ENCODE assay signal across 1 cellular context in the genomic region with DNA sequence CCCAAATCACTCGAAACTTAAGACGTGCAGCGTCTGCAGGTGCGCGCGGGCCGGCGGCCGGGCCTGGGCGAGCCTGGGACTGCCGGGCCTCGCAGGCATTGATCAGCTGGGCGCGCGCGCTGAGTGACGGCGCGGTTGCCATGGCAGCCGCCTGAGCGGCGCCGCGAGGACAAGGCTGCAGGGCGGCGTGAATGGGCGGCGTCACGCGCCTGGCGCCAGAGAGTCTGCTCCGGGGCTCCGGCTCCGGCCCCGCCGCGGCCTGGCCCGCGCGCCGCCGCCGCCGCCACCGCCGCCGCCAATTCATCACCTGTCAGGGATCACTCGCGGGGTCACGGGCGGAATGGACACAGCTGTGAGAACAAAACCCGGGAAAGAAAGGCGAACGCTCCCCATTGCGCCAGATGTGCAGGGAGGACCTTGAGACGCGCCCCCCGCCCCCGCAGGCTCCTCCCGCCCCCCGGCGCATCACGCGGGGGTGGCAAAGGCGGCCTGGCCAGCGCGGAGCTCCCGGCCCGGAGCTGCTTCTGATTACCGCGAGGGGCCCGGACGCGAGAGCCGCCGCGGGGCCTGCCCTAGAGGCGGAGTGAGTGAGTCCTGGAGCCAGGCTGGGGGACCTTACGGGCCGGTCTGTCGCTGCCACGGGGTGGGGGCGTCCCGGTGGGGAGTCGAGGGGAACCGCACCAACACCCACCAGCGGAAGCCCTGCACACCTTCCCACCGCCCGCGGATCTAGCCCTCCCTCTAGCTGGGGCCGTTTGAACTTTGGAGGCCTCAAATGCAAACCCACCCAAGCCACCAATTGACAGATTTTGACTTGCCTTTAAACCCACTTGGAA.
A peak's percentile ranks its signal among the peaks of the same experiment; 100 is the strongest.
TF ChIP-seq lines count a peak whose summit lies in the region.

No MANE protein-coding gene starts in this region.

TF ChIP-seq in H1, 55 proteins besides CTCF, POLR2A, EP300 and RAD21:
- peak; percentile 79 for TF ChIP-seq CREB1 (IDR thresholded peaks at IDR 0.05)
- no peak for TF ChIP-seq KDM1A (IDR thresholded peaks at IDR 0.05; ENCODE audit: borderline replicate concordance, low read length)
- TF ChIP-seq, protein P1, sequence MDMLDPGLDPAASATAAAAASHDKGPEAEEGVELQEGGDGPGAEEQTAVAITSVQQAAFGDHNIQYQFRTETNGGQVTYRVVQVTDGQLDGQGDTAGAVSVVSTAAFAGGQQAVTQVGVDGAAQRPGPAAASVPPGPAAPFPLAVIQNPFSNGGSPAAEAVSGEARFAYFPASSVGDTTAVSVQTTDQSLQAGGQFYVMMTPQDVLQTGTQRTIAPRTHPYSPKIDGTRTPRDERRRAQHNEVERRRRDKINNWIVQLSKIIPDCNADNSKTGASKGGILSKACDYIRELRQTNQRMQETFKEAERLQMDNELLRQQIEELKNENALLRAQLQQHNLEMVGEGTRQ (IDR thresholded peaks at IDR 0.05; ENCODE audit: low read length): no peak
- TF ChIP-seq, protein P2, sequence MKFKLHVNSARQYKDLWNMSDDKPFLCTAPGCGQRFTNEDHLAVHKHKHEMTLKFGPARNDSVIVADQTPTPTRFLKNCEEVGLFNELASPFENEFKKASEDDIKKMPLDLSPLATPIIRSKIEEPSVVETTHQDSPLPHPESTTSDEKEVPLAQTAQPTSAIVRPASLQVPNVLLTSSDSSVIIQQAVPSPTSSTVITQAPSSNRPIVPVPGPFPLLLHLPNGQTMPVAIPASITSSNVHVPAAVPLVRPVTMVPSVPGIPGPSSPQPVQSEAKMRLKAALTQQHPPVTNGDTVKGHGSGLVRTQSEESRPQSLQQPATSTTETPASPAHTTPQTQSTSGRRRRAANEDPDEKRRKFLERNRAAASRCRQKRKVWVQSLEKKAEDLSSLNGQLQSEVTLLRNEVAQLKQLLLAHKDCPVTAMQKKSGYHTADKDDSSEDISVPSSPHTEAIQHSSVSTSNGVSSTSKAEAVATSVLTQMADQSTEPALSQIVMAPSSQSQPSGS (IDR thresholded peaks at IDR 0.05; ENCODE audit: low read length): no peak
- peak in 1 of 2 experiments; percentile 92; a peak in 3 of 4 replicates for TF ChIP-seq SIN3A (conservative IDR thresholded peaks at IDR 0.05 in 1 of 2, IDR thresholded peaks at IDR 0.05 in 1 of 2; ENCODE audit: low read depth in 1 of 2, low read length in 2 of 2)
- no peak for TF ChIP-seq TBP (IDR thresholded peaks at IDR 0.05; ENCODE audit: low read depth, low read length)
- 0 out of 2 replicates have a peak, but pooled peaks have one; percentile 18 for TF ChIP-seq RFX5 (IDR thresholded peaks at IDR 0.05; ENCODE audit: borderline replicate concordance, low read depth, low read length)
- no peak for TF ChIP-seq POU5F1 (IDR thresholded peaks at IDR 0.05; ENCODE audit: low read depth, low read length)
- peak; percentile 74; the same call in 1 of the 2 replicates for TF ChIP-seq EGR1 (IDR thresholded peaks at IDR 0.05; ENCODE audit: borderline replicate concordance, low read depth, low read length)
- TF ChIP-seq CHD2 (IDR thresholded peaks at IDR 0.05; ENCODE audit: low read length): peak; percentile 24; the same call in 1 of the 2 replicates
- peak; percentile 68 for TF ChIP-seq NANOG (IDR thresholded peaks at IDR 0.05; ENCODE audit: insufficient read depth, low read depth, low read length, poor library complexity, severe bottlenecking)
- TF ChIP-seq CEBPB (IDR thresholded peaks at IDR 0.05; ENCODE audit: low read depth, low read length): no peak
- TF ChIP-seq HDAC2 (IDR thresholded peaks at IDR 0.05; ENCODE audit: borderline replicate concordance in 1 of 2, low read depth in 2 of 2, low read length in 2 of 2): 0 out of 4 replicates have a peak, but pooled peaks of 1 of the 2 experiments have one; percentile 11
- no peak for TF ChIP-seq SAP30 (IDR thresholded peaks at IDR 0.05; ENCODE audit: insufficient read depth, insufficient replicate concordance, low read length)
- TF ChIP-seq SUZ12 (IDR thresholded peaks at IDR 0.05; ENCODE audit: low read length): no peak
- no peak for TF ChIP-seq CBX8 (IDR thresholded peaks at IDR 0.05; ENCODE audit: borderline replicate concordance, low read depth, low read length)
- no peak for TF ChIP-seq NRF1 (IDR thresholded peaks at IDR 0.05; ENCODE audit: low read depth, low read length)
- TF ChIP-seq, protein P3, sequence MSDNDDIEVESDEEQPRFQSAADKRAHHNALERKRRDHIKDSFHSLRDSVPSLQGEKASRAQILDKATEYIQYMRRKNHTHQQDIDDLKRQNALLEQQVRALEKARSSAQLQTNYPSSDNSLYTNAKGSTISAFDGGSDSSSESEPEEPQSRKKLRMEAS (IDR thresholded peaks at IDR 0.05): peak; percentile 52
- no peak for TF ChIP-seq KDM4A (IDR thresholded peaks at IDR 0.05; ENCODE audit: low read depth, low read length, severe bottlenecking)
